Comparison of ENCODE assay signal across 1 cellular context in the genomic region with DNA sequence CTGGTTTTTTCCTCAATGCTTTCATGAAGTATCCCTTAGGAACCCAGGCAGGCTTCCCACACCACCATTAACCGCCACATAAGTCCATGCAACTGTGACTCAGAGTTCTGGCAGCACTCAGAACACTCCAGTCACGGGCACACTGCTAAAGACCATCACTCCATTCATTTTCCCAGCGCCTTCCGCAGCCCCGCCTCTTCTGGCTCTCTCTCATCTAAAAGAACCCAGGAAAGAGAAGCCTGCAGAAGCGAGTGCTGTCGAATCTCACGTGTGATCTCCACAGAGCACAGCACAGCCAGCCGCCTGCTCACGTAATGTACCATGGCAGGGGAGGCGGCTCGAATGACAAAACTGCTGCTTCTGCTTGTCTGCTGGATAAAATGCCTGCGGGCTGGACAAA.
TF ChIP-seq lines count a peak whose summit lies in the region.

No MANE protein-coding gene starts in this region.

TF ChIP-seq in GM23338, 12 proteins besides CTCF, POLR2A, EP300 and RAD21 (continued from another document):
- TF ChIP-seq, protein P1, sequence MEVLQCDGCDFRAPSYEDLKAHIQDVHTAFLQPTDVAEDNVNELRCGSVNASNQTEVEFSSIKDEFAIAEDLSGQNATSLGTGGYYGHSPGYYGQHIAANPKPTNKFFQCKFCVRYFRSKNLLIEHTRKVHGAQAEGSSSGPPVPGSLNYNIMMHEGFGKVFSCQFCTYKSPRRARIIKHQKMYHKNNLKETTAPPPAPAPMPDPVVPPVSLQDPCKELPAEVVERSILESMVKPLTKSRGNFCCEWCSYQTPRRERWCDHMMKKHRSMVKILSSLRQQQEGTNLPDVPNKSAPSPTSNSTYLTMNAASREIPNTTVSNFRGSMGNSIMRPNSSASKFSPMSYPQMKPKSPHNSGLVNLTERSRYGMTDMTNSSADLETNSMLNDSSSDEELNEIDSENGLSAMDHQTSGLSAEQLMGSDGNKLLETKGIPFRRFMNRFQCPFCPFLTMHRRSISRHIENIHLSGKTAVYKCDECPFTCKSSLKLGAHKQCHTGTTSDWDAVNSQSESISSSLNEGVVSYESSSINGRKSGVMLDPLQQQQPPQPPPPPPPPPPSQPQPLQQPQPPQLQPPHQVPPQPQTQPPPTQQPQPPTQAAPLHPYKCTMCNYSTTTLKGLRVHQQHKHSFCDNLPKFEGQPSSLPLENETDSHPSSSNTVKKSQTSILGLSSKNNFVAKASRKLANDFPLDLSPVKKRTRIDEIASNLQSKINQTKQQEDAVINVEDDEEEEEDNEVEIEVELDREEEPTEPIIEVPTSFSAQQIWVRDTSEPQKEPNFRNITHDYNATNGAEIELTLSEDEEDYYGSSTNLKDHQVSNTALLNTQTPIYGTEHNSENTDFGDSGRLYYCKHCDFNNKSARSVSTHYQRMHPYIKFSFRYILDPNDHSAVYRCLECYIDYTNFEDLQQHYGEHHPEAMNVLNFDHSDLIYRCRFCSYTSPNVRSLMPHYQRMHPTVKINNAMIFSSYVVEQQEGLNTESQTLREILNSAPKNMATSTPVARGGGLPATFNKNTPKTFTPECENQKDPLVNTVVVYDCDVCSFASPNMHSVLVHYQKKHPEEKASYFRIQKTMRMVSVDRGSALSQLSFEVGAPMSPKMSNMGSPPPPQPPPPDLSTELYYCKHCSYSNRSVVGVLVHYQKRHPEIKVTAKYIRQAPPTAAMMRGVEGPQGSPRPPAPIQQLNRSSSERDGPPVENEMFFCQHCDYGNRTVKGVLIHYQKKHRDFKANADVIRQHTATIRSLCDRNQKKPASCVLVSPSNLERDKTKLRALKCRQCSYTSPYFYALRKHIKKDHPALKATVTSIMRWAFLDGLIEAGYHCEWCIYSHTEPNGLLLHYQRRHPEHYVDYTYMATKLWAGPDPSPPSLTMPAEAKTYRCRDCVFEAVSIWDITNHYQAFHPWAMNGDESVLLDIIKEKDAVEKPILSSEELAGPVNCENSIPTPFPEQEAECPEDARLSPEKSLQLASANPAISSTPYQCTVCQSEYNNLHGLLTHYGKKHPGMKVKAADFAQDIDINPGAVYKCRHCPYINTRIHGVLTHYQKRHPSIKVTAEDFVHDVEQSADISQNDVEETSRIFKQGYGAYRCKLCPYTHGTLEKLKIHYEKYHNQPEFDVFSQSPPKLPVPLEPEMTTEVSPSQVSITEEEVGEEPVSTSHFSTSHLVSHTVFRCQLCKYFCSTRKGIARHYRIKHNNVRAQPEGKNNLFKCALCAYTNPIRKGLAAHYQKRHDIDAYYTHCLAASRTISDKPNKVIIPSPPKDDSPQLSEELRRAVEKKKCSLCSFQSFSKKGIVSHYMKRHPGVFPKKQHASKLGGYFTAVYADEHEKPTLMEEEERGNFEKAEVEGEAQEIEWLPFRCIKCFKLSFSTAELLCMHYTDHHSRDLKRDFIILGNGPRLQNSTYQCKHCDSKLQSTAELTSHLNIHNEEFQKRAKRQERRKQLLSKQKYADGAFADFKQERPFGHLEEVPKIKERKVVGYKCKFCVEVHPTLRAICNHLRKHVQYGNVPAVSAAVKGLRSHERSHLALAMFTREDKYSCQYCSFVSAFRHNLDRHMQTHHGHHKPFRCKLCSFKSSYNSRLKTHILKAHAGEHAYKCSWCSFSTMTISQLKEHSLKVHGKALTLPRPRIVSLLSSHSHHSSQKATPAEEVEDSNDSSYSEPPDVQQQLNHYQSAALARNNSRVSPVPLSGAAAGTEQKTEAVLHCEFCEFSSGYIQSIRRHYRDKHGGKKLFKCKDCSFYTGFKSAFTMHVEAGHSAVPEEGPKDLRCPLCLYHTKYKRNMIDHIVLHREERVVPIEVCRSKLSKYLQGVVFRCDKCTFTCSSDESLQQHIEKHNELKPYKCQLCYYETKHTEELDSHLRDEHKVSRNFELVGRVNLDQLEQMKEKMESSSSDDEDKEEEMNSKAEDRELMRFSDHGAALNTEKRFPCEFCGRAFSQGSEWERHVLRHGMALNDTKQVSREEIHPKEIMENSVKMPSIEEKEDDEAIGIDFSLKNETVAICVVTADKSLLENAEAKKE (CRISPR knock-in tag; IDR thresholded peaks at IDR 0.05), result no peak
- TF ChIP-seq NANOG (IDR thresholded peaks at IDR 0.05; ENCODE audit: borderline replicate concordance), result no peak
